2 cellular contexts compared by ENCODE assay signal in the genomic region with DNA sequence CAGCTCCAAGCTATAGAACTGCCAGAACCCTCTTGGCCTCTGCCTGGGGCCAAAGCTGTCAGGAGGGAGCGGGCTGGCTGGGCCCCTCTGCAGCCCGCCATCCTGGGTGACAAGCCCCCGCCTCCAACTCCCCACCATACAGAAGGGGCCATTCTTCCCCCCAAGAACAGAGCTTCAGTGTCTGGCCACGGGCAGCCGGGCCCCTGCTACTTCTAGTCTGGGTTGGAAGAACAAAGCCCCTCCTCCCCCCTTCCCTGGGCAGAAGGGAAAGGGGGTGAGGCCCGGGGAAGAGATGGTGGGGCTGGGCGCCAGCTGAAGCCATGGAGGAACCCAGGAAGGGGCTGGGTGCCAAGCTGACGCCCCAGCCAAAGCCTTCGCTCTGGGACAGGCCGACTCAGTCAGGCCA.
TF ChIP-seq lines count a peak whose summit lies in the region.

No MANE protein-coding gene starts in this region.

TF ChIP-seq in K562, 482 proteins besides CTCF, POLR2A, EP300 and RAD21:
- TF ChIP-seq ZKSCAN1 (IDR thresholded peaks at IDR 0.05; ENCODE audit: low read depth, low read length) = no peak
- no peak for TF ChIP-seq LEF1 (IDR thresholded peaks at IDR 0.05)
- TF ChIP-seq, protein P1, sequence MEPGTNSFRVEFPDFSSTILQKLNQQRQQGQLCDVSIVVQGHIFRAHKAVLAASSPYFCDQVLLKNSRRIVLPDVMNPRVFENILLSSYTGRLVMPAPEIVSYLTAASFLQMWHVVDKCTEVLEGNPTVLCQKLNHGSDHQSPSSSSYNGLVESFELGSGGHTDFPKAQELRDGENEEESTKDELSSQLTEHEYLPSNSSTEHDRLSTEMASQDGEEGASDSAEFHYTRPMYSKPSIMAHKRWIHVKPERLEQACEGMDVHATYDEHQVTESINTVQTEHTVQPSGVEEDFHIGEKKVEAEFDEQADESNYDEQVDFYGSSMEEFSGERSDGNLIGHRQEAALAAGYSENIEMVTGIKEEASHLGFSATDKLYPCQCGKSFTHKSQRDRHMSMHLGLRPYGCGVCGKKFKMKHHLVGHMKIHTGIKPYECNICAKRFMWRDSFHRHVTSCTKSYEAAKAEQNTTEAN (CRISPR knock-in tag; IDR thresholded peaks at IDR 0.05) = no peak
- no peak for TF ChIP-seq TCF7 (IDR thresholded peaks at IDR 0.05; ENCODE audit: borderline replicate concordance)
- no peak for TF ChIP-seq NBN (IDR thresholded peaks at IDR 0.05; ENCODE audit: low read depth)
- peak; percentile 54 for TF ChIP-seq POLR2G (IDR thresholded peaks at IDR 0.05; ENCODE audit: low read depth, low read length)

TF ChIP-seq in HepG2, 621 proteins besides CTCF, POLR2A, EP300 and RAD21:
- TF ChIP-seq ZNF124 (CRISPR knock-in tag; IDR thresholded peaks at IDR 0.05) (no peak), ZNF768 (CRISPR knock-in tag; IDR thresholded peaks at IDR 0.05) (no peak), RFX5 (IDR thresholded peaks at IDR 0.05; ENCODE audit: low read depth, low read length) (no peak), PCBP1 (IDR thresholded peaks at IDR 0.05; ENCODE audit: borderline replicate concordance, low read depth, low read length) (no peak), SNAPC2 (CRISPR knock-in tag; IDR thresholded peaks at IDR 0.05) (no peak), MED1 (CRISPR knock-in tag; IDR thresholded peaks at IDR 0.05) (no peak), BHLHE40 (IDR thresholded peaks at IDR 0.05; ENCODE audit: low read length) (no peak), NAIF1 (CRISPR knock-in tag; IDR thresholded peaks at IDR 0.05; ENCODE audit: borderline replicate concordance) (no peak), POLR2G (IDR thresholded peaks at IDR 0.05; ENCODE audit: low read depth, low read length) (0 out of 2 replicates have a peak, but pooled peaks have one; percentile 45), MTA1 (CRISPR knock-in tag; IDR thresholded peaks at IDR 0.05; ENCODE audit: borderline replicate concordance) (no peak), ZNF713 (CRISPR knock-in tag; IDR thresholded peaks at IDR 0.05) (no peak), ZNF547 (CRISPR knock-in tag; IDR thresholded peaks at IDR 0.05) (0 out of 2 replicates have a peak, but pooled peaks have one; percentile 52), ATRX (CRISPR knock-in tag; IDR thresholded peaks at IDR 0.05; ENCODE audit: borderline replicate concordance) (no peak), NBN (conservative IDR thresholded peaks at IDR 0.05) (no peak), RBM22 (optimal IDR thresholded peaks at IDR 0.05; ENCODE audit: low read length) (peak; percentile 4), AGO2 (optimal IDR thresholded peaks at IDR 0.05; ENCODE audit: low read depth, low read length) (peak; percentile 89), U2AF1 (optimal IDR thresholded peaks at IDR 0.05; ENCODE audit: low read depth, low read length) (peak; percentile 31), SP4 (CRISPR knock-in tag; IDR thresholded peaks at IDR 0.05) (no peak), ZFYVE20 (CRISPR knock-in tag; IDR thresholded peaks at IDR 0.05; ENCODE audit: borderline replicate concordance, low read depth) (no peak), NFRKB (IDR thresholded peaks at IDR 0.05) (no peak), ZNF605 (CRISPR knock-in tag; IDR thresholded peaks at IDR 0.05) (no peak), BORCS8-MEF2B (CRISPR knock-in tag; IDR thresholded peaks at IDR 0.05) (0 out of 2 replicates have a peak, but pooled peaks have one; percentile 34), ZNF121 (CRISPR knock-in tag; IDR thresholded peaks at IDR 0.05) (0 out of 2 replicates have a peak, but pooled peaks have one; percentile 33), CBFB (CRISPR knock-in tag; IDR thresholded peaks at IDR 0.05) (no peak), RBFOX2 (IDR thresholded peaks at IDR 0.05; ENCODE audit: low read depth, low read length) (peak; percentile 40; the same call in 1 of the 2 replicates), SSRP1 (CRISPR knock-in tag; IDR thresholded peaks at IDR 0.05) (0 out of 2 replicates have a peak, but pooled peaks have one; percentile 66)
- TF ChIP-seq, protein P2, sequence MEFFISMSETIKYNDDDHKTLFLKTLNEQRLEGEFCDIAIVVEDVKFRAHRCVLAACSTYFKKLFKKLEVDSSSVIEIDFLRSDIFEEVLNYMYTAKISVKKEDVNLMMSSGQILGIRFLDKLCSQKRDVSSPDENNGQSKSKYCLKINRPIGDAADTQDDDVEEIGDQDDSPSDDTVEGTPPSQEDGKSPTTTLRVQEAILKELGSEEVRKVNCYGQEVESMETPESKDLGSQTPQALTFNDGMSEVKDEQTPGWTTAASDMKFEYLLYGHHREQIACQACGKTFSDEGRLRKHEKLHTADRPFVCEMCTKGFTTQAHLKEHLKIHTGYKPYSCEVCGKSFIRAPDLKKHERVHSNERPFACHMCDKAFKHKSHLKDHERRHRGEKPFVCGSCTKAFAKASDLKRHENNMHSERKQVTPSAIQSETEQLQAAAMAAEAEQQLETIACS (CRISPR knock-in tag; IDR thresholded peaks at IDR 0.05) = no peak
- TF ChIP-seq, protein P3, sequence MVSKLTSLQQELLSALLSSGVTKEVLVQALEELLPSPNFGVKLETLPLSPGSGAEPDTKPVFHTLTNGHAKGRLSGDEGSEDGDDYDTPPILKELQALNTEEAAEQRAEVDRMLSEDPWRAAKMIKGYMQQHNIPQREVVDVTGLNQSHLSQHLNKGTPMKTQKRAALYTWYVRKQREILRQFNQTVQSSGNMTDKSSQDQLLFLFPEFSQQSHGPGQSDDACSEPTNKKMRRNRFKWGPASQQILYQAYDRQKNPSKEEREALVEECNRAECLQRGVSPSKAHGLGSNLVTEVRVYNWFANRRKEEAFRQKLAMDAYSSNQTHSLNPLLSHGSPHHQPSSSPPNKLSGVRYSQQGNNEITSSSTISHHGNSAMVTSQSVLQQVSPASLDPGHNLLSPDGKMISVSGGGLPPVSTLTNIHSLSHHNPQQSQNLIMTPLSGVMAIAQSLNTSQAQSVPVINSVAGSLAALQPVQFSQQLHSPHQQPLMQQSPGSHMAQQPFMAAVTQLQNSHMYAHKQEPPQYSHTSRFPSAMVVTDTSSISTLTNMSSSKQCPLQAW (CRISPR knock-in tag; IDR thresholded peaks at IDR 0.05) = 0 out of 2 replicates have a peak, but pooled peaks have one; percentile 24
- TF ChIP-seq, protein P4, sequence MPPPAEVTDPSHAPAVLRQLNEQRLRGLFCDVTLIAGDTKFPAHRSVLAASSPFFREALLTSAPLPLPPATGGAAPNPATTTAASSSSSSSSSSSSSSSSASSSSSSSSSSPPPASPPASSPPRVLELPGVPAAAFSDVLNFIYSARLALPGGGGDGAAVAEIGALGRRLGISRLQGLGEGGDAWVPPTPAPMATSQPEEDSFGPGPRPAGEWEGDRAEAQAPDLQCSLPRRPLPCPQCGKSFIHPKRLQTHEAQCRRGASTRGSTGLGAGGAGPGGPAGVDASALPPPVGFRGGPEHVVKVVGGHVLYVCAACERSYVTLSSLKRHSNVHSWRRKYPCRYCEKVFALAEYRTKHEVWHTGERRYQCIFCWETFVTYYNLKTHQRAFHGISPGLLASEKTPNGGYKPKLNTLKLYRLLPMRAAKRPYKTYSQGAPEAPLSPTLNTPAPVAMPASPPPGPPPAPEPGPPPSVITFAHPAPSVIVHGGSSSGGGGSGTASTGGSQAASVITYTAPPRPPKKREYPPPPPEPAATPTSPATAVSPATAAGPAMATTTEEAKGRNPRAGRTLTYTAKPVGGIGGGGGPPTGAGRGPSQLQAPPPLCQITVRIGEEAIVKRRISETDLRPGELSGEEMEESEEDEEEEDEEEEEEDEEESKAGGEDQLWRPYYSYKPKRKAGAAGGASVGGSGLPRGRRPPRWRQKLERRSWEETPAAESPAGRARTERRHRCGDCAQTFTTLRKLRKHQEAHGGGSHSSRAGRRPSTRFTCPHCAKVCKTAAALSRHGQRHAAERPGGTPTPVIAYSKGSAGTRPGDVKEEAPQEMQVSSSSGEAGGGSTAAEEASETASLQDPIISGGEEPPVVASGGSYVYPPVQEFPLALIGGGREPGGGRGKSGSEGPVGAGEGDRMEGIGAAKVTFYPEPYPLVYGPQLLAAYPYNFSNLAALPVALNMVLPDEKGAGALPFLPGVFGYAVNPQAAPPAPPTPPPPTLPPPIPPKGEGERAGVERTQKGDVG (CRISPR knock-in tag; IDR thresholded peaks at IDR 0.05; ENCODE audit: borderline replicate concordance) = no peak
- TF ChIP-seq, protein P5, sequence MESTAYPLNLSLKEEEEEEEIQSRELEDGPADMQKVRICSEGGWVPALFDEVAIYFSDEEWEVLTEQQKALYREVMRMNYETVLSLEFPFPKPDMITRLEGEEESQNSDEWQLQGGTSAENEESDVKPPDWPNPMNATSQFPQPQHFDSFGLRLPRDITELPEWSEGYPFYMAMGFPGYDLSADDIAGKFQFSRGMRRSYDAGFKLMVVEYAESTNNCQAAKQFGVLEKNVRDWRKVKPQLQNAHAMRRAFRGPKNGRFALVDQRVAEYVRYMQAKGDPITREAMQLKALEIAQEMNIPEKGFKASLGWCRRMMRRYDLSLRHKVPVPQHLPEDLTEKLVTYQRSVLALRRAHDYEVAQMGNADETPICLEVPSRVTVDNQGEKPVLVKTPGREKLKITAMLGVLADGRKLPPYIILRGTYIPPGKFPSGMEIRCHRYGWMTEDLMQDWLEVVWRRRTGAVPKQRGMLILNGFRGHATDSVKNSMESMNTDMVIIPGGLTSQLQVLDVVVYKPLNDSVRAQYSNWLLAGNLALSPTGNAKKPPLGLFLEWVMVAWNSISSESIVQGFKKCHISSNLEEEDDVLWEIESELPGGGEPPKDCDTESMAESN (CRISPR knock-in tag; conservative IDR thresholded peaks at IDR 0.05) = no peak
- TF ChIP-seq, protein P6, sequence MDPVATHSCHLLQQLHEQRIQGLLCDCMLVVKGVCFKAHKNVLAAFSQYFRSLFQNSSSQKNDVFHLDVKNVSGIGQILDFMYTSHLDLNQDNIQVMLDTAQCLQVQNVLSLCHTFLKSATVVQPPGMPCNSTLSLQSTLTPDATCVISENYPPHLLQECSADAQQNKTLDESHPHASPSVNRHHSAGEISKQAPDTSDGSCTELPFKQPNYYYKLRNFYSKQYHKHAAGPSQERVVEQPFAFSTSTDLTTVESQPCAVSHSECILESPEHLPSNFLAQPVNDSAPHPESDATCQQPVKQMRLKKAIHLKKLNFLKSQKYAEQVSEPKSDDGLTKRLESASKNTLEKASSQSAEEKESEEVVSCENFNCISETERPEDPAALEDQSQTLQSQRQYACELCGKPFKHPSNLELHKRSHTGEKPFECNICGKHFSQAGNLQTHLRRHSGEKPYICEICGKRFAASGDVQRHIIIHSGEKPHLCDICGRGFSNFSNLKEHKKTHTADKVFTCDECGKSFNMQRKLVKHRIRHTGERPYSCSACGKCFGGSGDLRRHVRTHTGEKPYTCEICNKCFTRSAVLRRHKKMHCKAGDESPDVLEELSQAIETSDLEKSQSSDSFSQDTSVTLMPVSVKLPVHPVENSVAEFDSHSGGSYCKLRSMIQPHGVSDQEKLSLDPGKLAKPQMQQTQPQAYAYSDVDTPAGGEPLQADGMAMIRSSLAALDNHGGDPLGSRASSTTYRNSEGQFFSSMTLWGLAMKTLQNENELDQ (CRISPR knock-in tag; IDR thresholded peaks at IDR 0.05; ENCODE audit: borderline replicate concordance) = no peak
- TF ChIP-seq, protein P7, sequence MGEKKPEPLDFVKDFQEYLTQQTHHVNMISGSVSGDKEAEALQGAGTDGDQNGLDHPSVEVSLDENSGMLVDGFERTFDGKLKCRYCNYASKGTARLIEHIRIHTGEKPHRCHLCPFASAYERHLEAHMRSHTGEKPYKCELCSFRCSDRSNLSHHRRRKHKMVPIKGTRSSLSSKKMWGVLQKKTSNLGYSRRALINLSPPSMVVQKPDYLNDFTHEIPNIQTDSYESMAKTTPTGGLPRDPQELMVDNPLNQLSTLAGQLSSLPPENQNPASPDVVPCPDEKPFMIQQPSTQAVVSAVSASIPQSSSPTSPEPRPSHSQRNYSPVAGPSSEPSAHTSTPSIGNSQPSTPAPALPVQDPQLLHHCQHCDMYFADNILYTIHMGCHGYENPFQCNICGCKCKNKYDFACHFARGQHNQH (CRISPR knock-in tag; IDR thresholded peaks at IDR 0.05) = no peak
